Comparison of ENCODE assay signal across 8 cellular contexts in genomic region chr16:90077757-90078593, GRCh38. TPM values are rescaled to one million over a fixed set of nuclear protein-coding genes. Genes with fewer than 3 reads are reported as not detected.
DNase-seq lines count a peak whose midpoint lies in the region; ATAC-seq and TF ChIP-seq lines count a peak whose summit lies in the region.

No MANE protein-coding gene starts in this region.

- H3K27me3 Mint-ChIP-seq in activated naive CD4-positive, alpha-beta T cell treated with anti-CD3 and anti-CD28 coated beads for 36 hours (ENCODE audit: low read depth) = peaks cover 12% of the 10 kb centered on the region
- H3K27me3 Mint-ChIP-seq in activated CD4-positive, alpha-beta memory T cell treated with anti-CD3 and anti-CD28 coated beads for 36 hours = peaks cover 4% of the 10 kb centered on the region

- peak overlapping the region; percentile 68 for H3K27ac Mint-ChIP-seq in activated naive CD4-positive, alpha-beta T cell treated with anti-CD3 and anti-CD28 coated beads for 36 hours
- peak overlapping the region; percentile 88 for H3K27ac Mint-ChIP-seq in activated CD4-positive, alpha-beta memory T cell treated with anti-CD3 and anti-CD28 coated beads for 36 hours

- ATAC-seq in HG02588 (IDR thresholded peaks at IDR 0.05; ENCODE audit: unreplicated experiment) = peak; percentile 23

- CTCF ChIA-PET in activated naive CD4-positive, alpha-beta T cell treated with anti-CD3 and anti-CD28 coated beads for 36 hours (lab: Charles Lee) = interaction anchor here (1.6 kb wide), 1 partner anchor 14 kb away, joined by 5 read pairs; no protein-coding TSS in a partner anchor
- CTCF ChIA-PET in activated CD4-positive, alpha-beta memory T cell treated with anti-CD3 and anti-CD28 coated beads for 36 hours (lab: Charles Lee) = interaction anchor here (0.8 to 1.0 kb wide), 2 partner anchors 52 to 105 kb away, joined by 3 read pairs; no protein-coding TSS in a partner anchor

- peak; percentile 10 for DNase-seq in activated naive CD4-positive, alpha-beta T cell treated with anti-CD3 and anti-CD28 coated beads for 36 hours
- DNase-seq in activated naive CD4-positive, alpha-beta T cell treated with Interleukin-2 at 50 U/mL for 16 hours = no peak
- DNase-seq in NCI-H1417 treated with DMSO at 0.1 percent for 48 hours (lab: John Stamatoyannopoulos, UW) (peak; percentile 43), foreskin fibroblast (peak in 1 of 2 donors; percentile 49), retina (no peak)
- DNase-seq in activated CD4-positive, alpha-beta memory T cell treated with anti-CD3 and anti-CD28 coated beads for 36 hours = no peak

- no peaks in the 10 kb centered on the region for H3K36me3 ChIP-seq in neutrophil

- intact Hi-C loops in activated naive CD4-positive, alpha-beta T cell treated with anti-CD3 and anti-CD28 coated beads for 36 hours (cut with micrococcal nuclease) = loop anchor here (1.0 kb wide), 2 partner anchors 56 to 106 kb away; no protein-coding TSS in a partner anchor
- intact Hi-C loops in activated CD4-positive, alpha-beta memory T cell treated with anti-CD3 and anti-CD28 coated beads for 36 hours (cut with micrococcal nuclease) = no loop called here

- no peaks in the 10 kb centered on the region for H3K36me3 Mint-ChIP-seq in activated naive CD4-positive, alpha-beta T cell treated with anti-CD3 and anti-CD28 coated beads for 36 hours (ENCODE audit: low read depth)
- no peaks in the 10 kb centered on the region for H3K36me3 Mint-ChIP-seq in activated CD4-positive, alpha-beta memory T cell treated with anti-CD3 and anti-CD28 coated beads for 36 hours

- no peaks in the 10 kb centered on the region for H3K9me3 ChIP-seq in neutrophil

- peaks cover 35 to 36% of the 10 kb centered on the region in 2 experiments for H3K4me1 ChIP-seq in neutrophil (ENCODE audit: control insufficient read depth in 1 of 2, insufficient read depth in 1 of 2, low read depth in 1 of 2, low read length in 1 of 2)

- peak overlapping the region; percentile 79 for H3K4me3 Mint-ChIP-seq in activated naive CD4-positive, alpha-beta T cell treated with anti-CD3 and anti-CD28 coated beads for 36 hours
- H3K4me3 Mint-ChIP-seq in activated CD4-positive, alpha-beta memory T cell treated with anti-CD3 and anti-CD28 coated beads for 36 hours = peak overlapping the region; percentile 80

- peaks cover 28% of the 10 kb centered on the region for H3K4me1 Mint-ChIP-seq in activated naive CD4-positive, alpha-beta T cell treated with anti-CD3 and anti-CD28 coated beads for 36 hours (ENCODE audit: low read depth)
- peaks cover 28% of the 10 kb centered on the region for H3K4me1 Mint-ChIP-seq in activated CD4-positive, alpha-beta memory T cell treated with anti-CD3 and anti-CD28 coated beads for 36 hours (ENCODE audit: low read depth)

- H3K4me3 ChIP-seq in foreskin fibroblast (ENCODE audit: low read depth in 1 of 2, low read length in 2 of 2) (peak overlapping the region; percentile 24 to 42), neutrophil (ENCODE audit: low read depth in 1 of 2, low read length in 1 of 2) (peak overlapping the region; percentile 54 to 61)

- peaks cover 6% of the 10 kb centered on the region for H3K27me3 ChIP-seq in neutrophil

- H3K9me3 Mint-ChIP-seq in activated naive CD4-positive, alpha-beta T cell treated with anti-CD3 and anti-CD28 coated beads for 36 hours = no peaks in the 10 kb centered on the region
- H3K9me3 Mint-ChIP-seq in activated CD4-positive, alpha-beta memory T cell treated with anti-CD3 and anti-CD28 coated beads for 36 hours = no peaks in the 10 kb centered on the region

- peak overlapping the region; percentile 61 for H3K27ac ChIP-seq in neutrophil

- POLR2A ChIA-PET in activated CD4-positive, alpha-beta memory T cell treated with anti-CD3 and anti-CD28 coated beads for 36 hours (lab: Charles Lee) = no interaction called here

- TF ChIP-seq CTCF in foreskin fibroblast (IDR thresholded peaks at IDR 0.05; ENCODE audit: low read depth, low read length) = no peak
- TF ChIP-seq CTCF in neutrophil (IDR thresholded peaks at IDR 0.05) = no peak

RNA-seq across cellular contexts. Expression of gene PRDM7, which starts 0.8 kb away (rescaled TPM):
- total RNA-seq in activated naive CD4-positive, alpha-beta T cell treated with anti-CD3 and anti-CD28 coated beads for 36 hours = not detected
- not detected for total RNA-seq in activated CD4-positive, alpha-beta memory T cell treated with anti-CD3 and anti-CD28 coated beads for 36 hours

RNA-seq across cellular contexts. Expression of gene DBNDD1, which starts 58.7 kb away (rescaled TPM):
- total RNA-seq in activated naive CD4-positive, alpha-beta T cell treated with anti-CD3 and anti-CD28 coated beads for 36 hours = under 1 TPM; 0.60 to 0.67 TPM
- under 1 TPM; 0.81 to 0.94 TPM for total RNA-seq in activated CD4-positive, alpha-beta memory T cell treated with anti-CD3 and anti-CD28 coated beads for 36 hours

Comparison
In these comparisons a context has a peak if more than half of its experiments do, and no peak if none do; other contexts are left out.
1. DNase-seq: peak in activated naive CD4-positive, alpha-beta T cell treated with anti-CD3 and anti-CD28 coated beads for 36 hours (single experiment) and NCI-H1417 treated with DMSO at 0.1 percent for 48 hours (single experiment); none in activated naive CD4-positive, alpha-beta T cell treated with Interleukin-2 at 50 U/mL for 16 hours (single experiment), activated CD4-positive, alpha-beta memory T cell treated with anti-CD3 and anti-CD28 coated beads for 36 hours (single experiment) and retina (single experiment).